ENCODE assay signal across 13 cellular contexts in genomic region chr2:171431677-171432167, GRCh38. TPM values are rescaled to one million over a fixed set of nuclear protein-coding genes. Genes with fewer than 3 reads are reported as not detected.
DNase-seq lines count a peak whose midpoint lies in the region; ATAC-seq and TF ChIP-seq lines count a peak whose summit lies in the region.
"Had no signal": no experiment of that assay in that cellular context is flagged by ENCODE, and none has a peak within 500 bp of the region (broad histone marks: within the 10 kb centered on the region; RNA-seq: fewer than 3 reads in every experiment).

No MANE protein-coding gene starts in this region.

- peaks cover 18% of the 10 kb centered on the region for H3K4me1 Mint-ChIP-seq in progenitor cell of endocrine pancreas (ENCODE audit: low read depth)

- H3K9me2 ChIP-seq in Karpas-422 (replicated peaks; ENCODE audit: insufficient read depth, low read length), result no peaks in the 10 kb centered on the region

- H3K4me3 ChIP-seq in GM12864 (ENCODE audit: low read depth, low read length) (peak overlapping the region; percentile 82; the same call in 1 of the 2 replicates), Karpas-422 (ENCODE audit: low read length) (no peak overlapping the region)

- H3K4me1 ChIP-seq in Karpas-422 (ENCODE audit: low read length), result peaks cover 30% of the 10 kb centered on the region

- intact Hi-C loops in left cardiac atrium (cut with DNase I), result loop anchor here in 1 of 2 donors (5.0 kb wide), 1 partner anchor 459 kb away; no protein-coding TSS in a partner anchor

- TF ChIP-seq CTCF in GM12864 (IDR thresholded peaks at IDR 0.05; ENCODE audit: low read depth, low read length, missing control alignments), result no peak
- TF ChIP-seq CTCF in progenitor cell of endocrine pancreas (IDR thresholded peaks at IDR 0.05; ENCODE audit: unreplicated experiment), result no peak

- peak overlapping the region; percentile 6 for H3K27ac Mint-ChIP-seq in progenitor cell of endocrine pancreas

- H3K9ac ChIP-seq in Karpas-422 (ENCODE audit: low read length), result no peak overlapping the region

- no peaks in the 10 kb centered on the region for H3K9me3 Mint-ChIP-seq in progenitor cell of endocrine pancreas (ENCODE audit: low read depth)

- peaks cover 5% of the 10 kb centered on the region for H3K9me3 ChIP-seq in Karpas-422 (ENCODE audit: low read length)

- no peaks in the 10 kb centered on the region for H3K27me3 ChIP-seq in Karpas-422 (ENCODE audit: low read length)

- no peaks in the 10 kb centered on the region for H4K20me1 ChIP-seq in Karpas-422 (ENCODE audit: insufficient read depth, low read depth, low read length)

- peak overlapping the region; percentile 89 for H3K4me2 ChIP-seq in Karpas-422 (ENCODE audit: low read depth, low read length, poor library complexity, severe bottlenecking)

- no peak overlapping the region for H3K27ac ChIP-seq in Karpas-422 (ENCODE audit: low read length)

- H3K79me2 ChIP-seq in Karpas-422 (ENCODE audit: low read length), result peaks cover 64% of the 10 kb centered on the region

- peaks cover 4% of the 10 kb centered on the region for H3K36me3 Mint-ChIP-seq in progenitor cell of endocrine pancreas (ENCODE audit: insufficient read depth)

- H2AFZ ChIP-seq in Karpas-422 (ENCODE audit: low read length), result no peak overlapping the region

- H3K27me3 Mint-ChIP-seq in progenitor cell of endocrine pancreas, result no peaks in the 10 kb centered on the region
- H3K27me3 Mint-ChIP-seq: naive thymus-derived CD8-positive, alpha-beta T cell had no signal

- ATAC-seq in GM19035 (IDR thresholded peaks at IDR 0.05; ENCODE audit: unreplicated experiment), result no peak
- no peak for ATAC-seq in GM18873 (IDR thresholded peaks at IDR 0.05; ENCODE audit: low FRiP score, unreplicated experiment)
- no peak for ATAC-seq in left cardiac atrium
- ATAC-seq: naive thymus-derived CD8-positive, alpha-beta T cell had no signal

- no peak overlapping the region for H3K4me3 Mint-ChIP-seq in progenitor cell of endocrine pancreas (ENCODE audit: low read depth)

- H3K36me3 ChIP-seq in Karpas-422 (ENCODE audit: insufficient read depth, low read length), result peaks cover 22% of the 10 kb centered on the region

- DNase-seq in GM12864 (ENCODE audit: low read depth), result no peak
- no peak for DNase-seq in Karpas-422
- DNase-seq in ecto neural progenitor cell (ENCODE audit: low spot score), result peak; percentile 49
- DNase-seq in progenitor cell of endocrine pancreas (ENCODE audit: low spot score, unreplicated experiment), result no peak
- no peak for DNase-seq in left cardiac atrium
- DNase-seq: activated CD4-positive, CD25-positive, alpha-beta regulatory T cell; activated naive CD4-positive, alpha-beta T cell treated with Interleukin-2 at 50 U/mL for 16 hours; NCI-H1048; NCI-H510A; Right ventricle myocardium superior had no signal

RNA-seq across cellular contexts. Expression of gene METTL8, which starts 2.1 kb away (rescaled TPM):
- total RNA-seq in Karpas-422 (2014; rRNA removed; shearing (Covaris generic); ENCODE audit: low replicate concordance), result 13.1 and 16.5 TPM in 2 replicates
- total RNA-seq in progenitor cell of endocrine pancreas, result 23.5 and 26.9 TPM in 2 replicates
- 10 to 100 TPM; 10.2 to 13.3 TPM for total RNA-seq in left cardiac atrium

RNA-seq across cellular contexts. Expression of gene DCAF17, which starts 2.3 kb away (rescaled TPM):
- 22.3 and 63.2 TPM in 2 replicates for total RNA-seq in Karpas-422 (2014; rRNA removed; shearing (Covaris generic); ENCODE audit: low replicate concordance)
- total RNA-seq in progenitor cell of endocrine pancreas (25.8 and 26.0 TPM in 2 replicates), left cardiac atrium (10 to 100 TPM in 1 of 2 donors, 1 to 10 TPM in 1; 6.0 to 10.7 TPM)
